1 cellular context compared by ENCODE assay signal in genomic region chr9:96040591-96041461, GRCh38.
A peak's percentile ranks its signal among the peaks of the same experiment; 100 is the strongest.
TF ChIP-seq lines count a peak whose summit lies in the region.

No MANE protein-coding gene starts in this region.

TF ChIP-seq in H1, 55 proteins besides CTCF, POLR2A, EP300 and RAD21 (continued from another document):
- TF ChIP-seq MAX (IDR thresholded peaks at IDR 0.05), result peak; percentile 29; the same call in 1 of the 2 replicates
